8 cellular contexts compared by ENCODE assay signal in genomic region chr10:72273410-72274212, GRCh38. TPM values are rescaled to one million over a fixed set of nuclear protein-coding genes. Genes with fewer than 3 reads are reported as not detected.
DNase-seq lines count a peak whose midpoint lies in the region; ATAC-seq and TF ChIP-seq lines count a peak whose summit lies in the region.

A gene with protein sequence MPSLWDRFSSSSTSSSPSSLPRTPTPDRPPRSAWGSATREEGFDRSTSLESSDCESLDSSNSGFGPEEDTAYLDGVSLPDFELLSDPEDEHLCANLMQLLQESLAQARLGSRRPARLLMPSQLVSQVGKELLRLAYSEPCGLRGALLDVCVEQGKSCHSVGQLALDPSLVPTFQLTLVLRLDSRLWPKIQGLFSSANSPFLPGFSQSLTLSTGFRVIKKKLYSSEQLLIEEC (plus strand): TSS chr10:72273924. CDS start chr10:72274217, 293 bp downstream.

- intact Hi-C loops in testis (cut with DNase I; ENCODE audit: low total_unique reads): loop anchor here (10.0 kb wide), 1 partner anchor 61 kb away; no protein-coding TSS in a partner anchor

- TF ChIP-seq CTCF in omental fat pad (IDR thresholded peaks at IDR 0.05): no peak
- TF ChIP-seq CTCF in testis (IDR thresholded peaks at IDR 0.05): no peak

- WGBS in testis, 2 donors: 0% methylated on average over 2 to 67 of the region's 67 CpGs

- DNase-seq in NCI-H1092 treated with DMSO at 0.1 percent for 48 hours (lab: John Stamatoyannopoulos, UW) (peak; percentile 95), SKM-1 (lab: John Stamatoyannopoulos, UW; ENCODE audit: unreplicated experiment) (peak; percentile 97), glomerular endothelial cell (ENCODE audit: extremely low read depth, low read depth, low spot score) (peak; percentile 77), omental fat pad (ENCODE audit: low spot score) (peak; percentile 95), testis (peak; percentile 99)
- peak; percentile 98 to 99 for DNase-seq in activated naive CD4-positive, alpha-beta T cell treated with anti-CD3 and anti-CD28 coated beads, Interleukin-2, amount 50 U/mL, for 72 hours (ENCODE audit: low spot score in 2 of 2)

- peak within 1 kb of the TSS; percentile 95 to 97 for H3K27ac ChIP-seq in testis

- H3K36me3 ChIP-seq in testis (ENCODE audit: low read depth, missing control alignments): no peaks in the 10 kb centered on the region

- H3K36me3 Mint-ChIP-seq in activated naive CD4-positive, alpha-beta T cell treated with anti-CD3 and anti-CD28 coated beads, Interleukin-2, amount 50 U/mL, for 72 hours: peaks cover 42 to 50% of the 10 kb centered on the region in 2 donors

- no peaks in the 10 kb centered on the region for H3K9me3 ChIP-seq in testis

- peak within 1 kb of the TSS; percentile 98 to 100 for H3K27ac Mint-ChIP-seq in activated naive CD4-positive, alpha-beta T cell treated with anti-CD3 and anti-CD28 coated beads, Interleukin-2, amount 50 U/mL, for 72 hours

- peaks cover 29% of the 10 kb centered on the region for H3K4me1 ChIP-seq in testis

- ATAC-seq in HG02610 (IDR thresholded peaks at IDR 0.05; ENCODE audit: unreplicated experiment): peak; percentile 87
- peak; percentile 87 for ATAC-seq in activated naive CD4-positive, alpha-beta T cell treated with anti-CD3 and anti-CD28 coated beads, Interleukin-2, amount 50 U/mL, for 72 hours
- ATAC-seq in omental fat pad (ENCODE audit: low FRiP score): peak; percentile 94

- no peaks in the 10 kb centered on the region for H3K9me3 Mint-ChIP-seq in activated naive CD4-positive, alpha-beta T cell treated with anti-CD3 and anti-CD28 coated beads, Interleukin-2, amount 50 U/mL, for 72 hours

- TF ChIP-seq POLR2A in testis (IDR thresholded peaks at IDR 0.05): peak; percentile 100

- no peaks in the 10 kb centered on the region for H3K27me3 ChIP-seq in testis

- H3K4me3 ChIP-seq in GM08714 (ENCODE audit: low read length) (peak within 1 kb of the TSS; percentile 80), testis (peak within 1 kb of the TSS; percentile 93 to 96)

RNA-seq across cellular contexts. Expression of the gene that starts here (rescaled TPM):
- total RNA-seq in activated naive CD4-positive, alpha-beta T cell treated with anti-CD3 and anti-CD28 coated beads, Interleukin-2, amount 50 U/mL, for 72 hours: 1,000 to 10,000 TPM; 1,025 to 1,076 TPM
- total RNA-seq in glomerular endothelial cell: 54.6 and 80.2 TPM in 2 replicates
- 100 to 1,000 TPM in 3 of 4 donors, 10 to 100 TPM in 1; 56.2 to 527 (median 185) TPM for total RNA-seq in omental fat pad
- 10 to 100 TPM; 69.6 to 94.3 TPM for total RNA-seq in testis
- polyA plus RNA-seq in testis (ENCODE audit: insufficient read depth, low read depth, low replicate concordance): 46.6 TPM

Comparison
In these comparisons a context has a peak if more than half of its experiments do, and no peak if none do; other contexts are left out.
1. Peak in every context shown above with its lines: DNase-seq, ATAC-seq, H3K4me3 ChIP-seq and H3K27ac ChIP-seq.